ENCODE assay signal across 15 cellular contexts in genomic region chr7:123966936-123967335, GRCh38. TPM values are rescaled to one million over a fixed set of nuclear protein-coding genes. Genes with fewer than 3 reads are reported as not detected.
A peak's percentile ranks its signal among the peaks of the same experiment; 100 is the strongest.
DNase-seq lines count a peak whose midpoint lies in the region; ATAC-seq and TF ChIP-seq lines count a peak whose summit lies in the region.
"Had no signal": no experiment of that assay in that cellular context is flagged by ENCODE, and none has a peak within 500 bp of the region (broad histone marks: within the 10 kb centered on the region; RNA-seq: fewer than 3 reads in every experiment).

No MANE protein-coding gene starts in this region.

- no peaks in the 10 kb centered on the region for H3K9me2 ChIP-seq in SK-N-SH

- H3K27ac Mint-ChIP-seq in Calu3 (ENCODE audit: unreplicated experiment) (no peak overlapping the region), H9 (no peak overlapping the region)
- H3K27ac Mint-ChIP-seq: activated T-cell treated with anti-CD3 and anti-CD28 coated beads, Interleukin-2, amount 50 U/mL, for 72 hours had no signal

- intact Hi-C loops in Calu3 (cut with micrococcal nuclease; ENCODE audit: unreplicated experiment), result no loop called here
- intact Hi-C loops in lower lobe of right lung (cut with DNase I), result no loop called here

- H2AFZ ChIP-seq in SK-N-SH (ENCODE audit: low read depth), result no peak overlapping the region
- no peak overlapping the region for H2AFZ ChIP-seq in H9 (ENCODE audit: low read length)

- H3T11ph ChIP-seq in H9 (ENCODE audit: low read length), result no peak overlapping the region

- H3K4me2 ChIP-seq in SK-N-SH (no peak overlapping the region), H9 (ENCODE audit: insufficient read depth, insufficient read length, low read length) (no peak overlapping the region)

- no peaks in the 10 kb centered on the region for H4K20me1 ChIP-seq in SK-N-SH (ENCODE audit: insufficient read depth)
- no peaks in the 10 kb centered on the region for H4K20me1 ChIP-seq in H9 (ENCODE audit: control insufficient read depth, insufficient read depth, insufficient read length)

- no peak overlapping the region; a peak in 1 of 4 replicates for H3K4me3 ChIP-seq in SK-N-SH (ENCODE audit: low read depth in 2 of 2, low read length in 1 of 2)
- no peak overlapping the region for H3K4me3 ChIP-seq in effector memory CD4-positive, alpha-beta T cell (ENCODE audit: insufficient read depth, low read depth, low read length, poor library complexity, severe bottlenecking)
- no peak overlapping the region for H3K4me3 ChIP-seq in lower lobe of right lung

- H3K4ac ChIP-seq in H9 (ENCODE audit: low read depth, low read length), result no peak overlapping the region

- no peak overlapping the region for H3K23ac ChIP-seq in H9 (ENCODE audit: insufficient read length, low read depth, low read length)

- H3K9me3 Mint-ChIP-seq in Calu3 (ENCODE audit: low read depth, unreplicated experiment) (no peaks in the 10 kb centered on the region), H9 (no peaks in the 10 kb centered on the region)

- H2BK20ac ChIP-seq in H9 (ENCODE audit: low read depth, low read length, poor library complexity, severe bottlenecking), result no peak overlapping the region

- 27% methylated on average over 4 of the region's 4 CpGs for WGBS in SK-N-SH (ENCODE audit: low lambda C conversion rate)
- no CpG with 5 or more reads among the region's 4 CpGs for WGBS in H9 (ENCODE audit: extremely low coverage, insufficient read length, low lambda C conversion rate)

- no peak overlapping the region for H3K4me3 Mint-ChIP-seq in Calu3 (ENCODE audit: low read depth, unreplicated experiment)
- no peak overlapping the region for H3K4me3 Mint-ChIP-seq in H9
- H3K4me3 Mint-ChIP-seq: activated T-cell treated with anti-CD3 and anti-CD28 coated beads, Interleukin-2, amount 50 U/mL, for 72 hours had no signal

- no peak overlapping the region for H4K91ac ChIP-seq in H9 (ENCODE audit: insufficient read length, low read depth, low read length)

- no peak for TF ChIP-seq EP300 in SK-N-SH (IDR thresholded peaks at IDR 0.05; ENCODE audit: borderline replicate concordance in 1 of 2, low read depth in 1 of 2, low read length in 1 of 2)

- H2BK5ac ChIP-seq in H9 (ENCODE audit: insufficient read length, low read length), result no peak overlapping the region

- H3K4me1 ChIP-seq in SK-N-SH (ENCODE audit: control insufficient read depth in 1 of 2, insufficient read depth in 2 of 2, low read depth in 1 of 2, low read length in 1 of 2) (no peaks in the 10 kb centered on the region), H9 (ENCODE audit: insufficient read depth, low read length) (no peaks in the 10 kb centered on the region; the same call in 1 of the 2 replicates), lower lobe of right lung (no peaks in the 10 kb centered on the region)
- H3K4me1 ChIP-seq in effector memory CD4-positive, alpha-beta T cell (ENCODE audit: control insufficient read depth, insufficient read depth, low read length, poor library complexity, severe bottlenecking), result no peaks in the 10 kb centered on the region

- no TSS peak for BruUV-seq in Calu3 (replicated peaks; lab: Mats Ljungman, UMichigan)

- H3F3A ChIP-seq in SK-N-SH (replicated peaks; ENCODE audit: insufficient read depth), result no peaks in the 10 kb centered on the region

- no peak overlapping the region for H2BK120ac ChIP-seq in H9 (ENCODE audit: low read depth, low read length, poor library complexity, severe bottlenecking)

- H3K36me3 ChIP-seq in SK-N-SH (replicated peaks in 1 of 2; ENCODE audit: control insufficient read depth in 1 of 2, insufficient read depth in 2 of 2, low read length in 1 of 2) (no peaks in the 10 kb centered on the region), lower lobe of right lung (no peaks in the 10 kb centered on the region)
- no peaks in the 10 kb centered on the region for H3K36me3 ChIP-seq in effector memory CD4-positive, alpha-beta T cell (ENCODE audit: control insufficient read depth, insufficient read depth, low read length)

- H2BK15ac ChIP-seq in H9 (ENCODE audit: low read depth, low read length), result no peak overlapping the region

- H3K36me3 Mint-ChIP-seq in Calu3 (ENCODE audit: insufficient read depth, unreplicated experiment) (no peaks in the 10 kb centered on the region), H9 (ENCODE audit: insufficient read depth in 1 of 3, low read depth in 3 of 3) (no peaks in the 10 kb centered on the region)

- no peaks in the 10 kb centered on the region for H3K23me2 ChIP-seq in H9 (ENCODE audit: insufficient read length, low read depth, low read length, poor library complexity, severe bottlenecking)

- H3K56ac ChIP-seq in H9 (ENCODE audit: insufficient read length, low read depth, low read length), result no peak overlapping the region

- H3K14ac ChIP-seq in H9 (ENCODE audit: insufficient read depth, low read length), result no peak overlapping the region

- H3K9me3 ChIP-seq in SK-N-SH (no peaks in the 10 kb centered on the region), H9 (ENCODE audit: control insufficient read depth, low read depth, low read length) (no peaks in the 10 kb centered on the region), lower lobe of right lung (no peaks in the 10 kb centered on the region)
- H3K9me3 ChIP-seq in effector memory CD4-positive, alpha-beta T cell (ENCODE audit: control insufficient read depth, low read length), result no peaks in the 10 kb centered on the region

- no peak for TF ChIP-seq CTCF in Calu3 (IDR thresholded peaks at IDR 0.05; ENCODE audit: unreplicated experiment)
- peak; percentile 48 for TF ChIP-seq CTCF in SK-N-SH (IDR thresholded peaks at IDR 0.05)
- TF ChIP-seq CTCF in H9 (conservative IDR thresholded peaks at IDR 0.05), result no peak
- TF ChIP-seq CTCF in lower lobe of right lung (IDR thresholded peaks at IDR 0.05), result no peak

- H4K5ac ChIP-seq in H9 (ENCODE audit: insufficient read length, low read depth, low read length), result no peak overlapping the region

- H3K27ac ChIP-seq in SK-N-SH (ENCODE audit: low read depth in 2 of 2, low read length in 1 of 2) (no peak overlapping the region), H9 (ENCODE audit: insufficient read length, low read depth, low read length) (no peak overlapping the region), lower lobe of right lung (no peak overlapping the region)
- no peak overlapping the region for H3K27ac ChIP-seq in effector memory CD4-positive, alpha-beta T cell (ENCODE audit: insufficient read depth, low read length, poor library complexity, severe bottlenecking)

- POLR2A ChIA-PET in SK-N-SH (lab: Yijun Ruan, JAX), result interaction anchor here (1.1 to 1.3 kb wide), 2 partner anchors 64 to 799 kb away, joined by 3 to 4 read pairs; no protein-coding TSS in a partner anchor

- peak; percentile 89 for TF ChIP-seq RAD21 in SK-N-SH (IDR thresholded peaks at IDR 0.05; ENCODE audit: low read length)

- no peak overlapping the region for H3K9ac ChIP-seq in SK-N-SH
- H3K9ac ChIP-seq in H9 (ENCODE audit: extremely low read depth, insufficient read length, low read length), result no peak overlapping the region

- H3K79me2 ChIP-seq in SK-N-SH (ENCODE audit: insufficient read depth), result no peaks in the 10 kb centered on the region
- no peaks in the 10 kb centered on the region for H3K79me2 ChIP-seq in H9 (ENCODE audit: insufficient read depth, low read length)

- no peak overlapping the region for H2AK5ac ChIP-seq in H9 (ENCODE audit: insufficient read length, low read length)

- no peak overlapping the region for H3K18ac ChIP-seq in H9 (ENCODE audit: insufficient read length, low read depth, low read length)

- DNase-seq in Calu3, result peak; percentile 7
- peak; percentile 59 for DNase-seq in HT-29 (ENCODE audit: low spot score)
- no peak for DNase-seq in SK-N-SH
- DNase-seq in inferior parietal cortex (ENCODE audit: extremely low spot score), result peak; percentile 65
- DNase-seq in H9, result no peak
- no peak for DNase-seq in NCI-H1930 (lab: John Stamatoyannopoulos, UW)
- no peak for DNase-seq in effector memory CD4-positive, alpha-beta T cell
- no peak for DNase-seq in lower lobe of right lung
- DNase-seq: activated T-cell treated with anti-CD3 and anti-CD28 coated beads, Interleukin-2, amount 50 U/mL, for 72 hours; NCI-H2171 treated with DMSO at 0.1 percent for 48 hours; SHP77 treated with DMSO at 0.1 percent for 48 hours had no signal

- H3K4me1 Mint-ChIP-seq in Calu3 (ENCODE audit: low read depth, unreplicated experiment), result no peaks in the 10 kb centered on the region
- H3K4me1 Mint-ChIP-seq in H9, result 0 out of 4 replicates have a peak, but pooled peaks cover 0 to 5% of the 10 kb centered on the region in 2 experiments

- no peak for ATAC-seq in lower lobe of right lung
- ATAC-seq: activated CD4-positive, CD25-positive, alpha-beta regulatory T cell treated with anti-CD3 and anti-CD28 coated beads, Interleukin-2, amount 50 U/mL, for 24 hours; activated T-cell treated with anti-CD3 and anti-CD28 coated beads, Interleukin-2, amount 50 U/mL, for 72 hours had no signal

- H4K8ac ChIP-seq in H9 (replicated peaks; ENCODE audit: insufficient read length, low read depth, low read length), result no peak overlapping the region

- CTCF ChIA-PET in Calu3 (lab: Charles Lee), result interaction anchor here (0.6 kb wide), 1 partner anchor 890 kb away, joined by 3 read pairs; no protein-coding TSS in a partner anchor
- CTCF ChIA-PET in SK-N-SH (lab: Yijun Ruan, JAX), result interaction anchor here (0.6 to 2.6 kb wide), 52 partner anchors 8 to 891 kb away, joined by 3 to 25 read pairs (median 4); partner anchors contain the start of genes GPR37 and TMEM229A

- H2BK12ac ChIP-seq in H9 (ENCODE audit: insufficient read length, low read depth, low read length), result no peak overlapping the region

- H3K27me3 ChIP-seq in SK-N-SH (ENCODE audit: insufficient read depth) (no peaks in the 10 kb centered on the region), H9 (ENCODE audit: insufficient read depth, low read length) (no peaks in the 10 kb centered on the region), lower lobe of right lung (ENCODE audit: low read depth) (no peaks in the 10 kb centered on the region)
- H3K27me3 ChIP-seq in effector memory CD4-positive, alpha-beta T cell (replicated peaks; ENCODE audit: control insufficient read depth, insufficient read depth, low read length, poor library complexity, severe bottlenecking), result no peaks in the 10 kb centered on the region

- H3K27me3 Mint-ChIP-seq in Calu3 (ENCODE audit: unreplicated experiment) (no peaks in the 10 kb centered on the region), H9 (ENCODE audit: low read depth) (no peaks in the 10 kb centered on the region)

- no peaks in the 10 kb centered on the region for H3K79me1 ChIP-seq in H9 (ENCODE audit: insufficient read depth, low read depth, low read length, poor library complexity, severe bottlenecking)

TF ChIP-seq in SK-N-SH, 30 proteins besides CTCF, POLR2A, EP300 and RAD21 (continues in another document):
- TF ChIP-seq CHD2 (IDR thresholded peaks at IDR 0.05; ENCODE audit: low read length, partially characterized antibody) (no peak), SMC3 (IDR thresholded peaks at IDR 0.05; ENCODE audit: low read depth, low read length) (peak; percentile 59)

RNA-seq across cellular contexts. Expression of gene SPAM1, which starts 41.9 kb away (rescaled TPM):
- not detected in 2 replicates for total RNA-seq in Calu3 (2022)
- total RNA-seq in HT-29 (2014; rRNA removed; shearing (Covaris generic)), result not detected in 2 replicates
- polyA plus RNA-seq in SK-N-SH (2012; rRNA removed), result not detected in 2 replicates
- polyA plus RNA-seq in SK-N-SH (2012; cell fraction: cytosol; rRNA removed), result not detected in 2 replicates
- polyA plus RNA-seq in SK-N-SH (2012; cell fraction: nucleus; rRNA removed), result not detected in 2 replicates
- total RNA-seq in H9 (2021), result not detected in 2 replicates
- not detected for total RNA-seq in lower lobe of right lung
- total RNA-seq: activated T-cell treated with anti-CD3 and anti-CD28 coated beads, Interleukin-2, amount 50 U/mL, for 72 hours; astrocyte; Daoy; subcutaneous adipose tissue had no signal

Comparison
In these comparisons a context has a peak if more than half of its experiments do, and no peak if none do; other contexts are left out.
1. DNase-seq: peak in Calu3 (single experiment), HT-29 (single experiment) and inferior parietal cortex (single experiment); none in SK-N-SH (single experiment), H9 (single experiment), NCI-H1930 (0 of 2), effector memory CD4-positive, alpha-beta T cell (0 of 3) and lower lobe of right lung (single experiment).